ENCODE assay signal across 8 cellular contexts in genomic region chr1:116375884-116376733, GRCh38. TPM values are rescaled to one million over a fixed set of nuclear protein-coding genes. Genes with fewer than 3 reads are reported as not detected.
A peak's percentile ranks its signal among the peaks of the same experiment; 100 is the strongest.
DNase-seq lines count a peak whose midpoint lies in the region; ATAC-seq and TF ChIP-seq lines count a peak whose summit lies in the region.

No MANE protein-coding gene starts in this region.

- peak overlapping the region; percentile 86 for H3K4me2 ChIP-seq in hepatocyte

- H3K79me2 ChIP-seq in hepatocyte, result peaks cover 76% of the 10 kb centered on the region

- peaks cover 9% of the 10 kb centered on the region for H3K4me1 ChIP-seq in NT2/D1 (ENCODE audit: insufficient read depth, insufficient read length)
- peaks cover 58% of the 10 kb centered on the region for H3K4me1 ChIP-seq in hepatocyte (ENCODE audit: insufficient read depth)

- TF ChIP-seq CTCF in GM12865 (IDR thresholded peaks at IDR 0.05; ENCODE audit: insufficient read depth, low read depth, low read length, missing control alignments) (no peak), hepatocyte (IDR thresholded peaks at IDR 0.05; ENCODE audit: poor library complexity) (no peak)

- WGBS in hepatocyte (ENCODE audit: low lambda C conversion rate, missing lambda C conversion rate), result 29% methylated on average over 9 of the region's 9 CpGs

- H3K9ac ChIP-seq in NT2/D1 (ENCODE audit: insufficient read length, low read depth), result peak overlapping the region; percentile 92

- intact Hi-C loops in sciatic nerve (cut with DNase I), result no loop called here

- H3K27ac ChIP-seq in hepatocyte, result peak overlapping the region; percentile 99

- H3K9me3 ChIP-seq in NT2/D1 (ENCODE audit: insufficient read depth, low read length) (no peaks in the 10 kb centered on the region), hepatocyte (ENCODE audit: low read depth) (no peaks in the 10 kb centered on the region)

- no peak overlapping the region for H2AFZ ChIP-seq in hepatocyte

- H3K27me3 ChIP-seq in NT2/D1 (ENCODE audit: insufficient read depth, insufficient read length), result peaks cover 17% of the 10 kb centered on the region
- H3K27me3 ChIP-seq in hepatocyte, result no peaks in the 10 kb centered on the region

- peak; percentile 31 for ATAC-seq in sciatic nerve
- ATAC-seq in HG03457 (IDR thresholded peaks at IDR 0.05; ENCODE audit: unreplicated experiment), result no peak

- H3K9me2 ChIP-seq in hepatocyte (replicated peaks; ENCODE audit: insufficient read depth), result no peaks in the 10 kb centered on the region

- DNase-seq in GM12865 (ENCODE audit: low read depth) (peak; percentile 69), NT2/D1 (ENCODE audit: low read depth, low spot score) (peak; percentile 60), amniotic epithelial cell (ENCODE audit: low read depth) (peak; percentile 67), hepatocyte (ENCODE audit: low spot score) (peak; percentile 87), sciatic nerve (ENCODE audit: low spot score) (peak; percentile 74), UCSD-AML1 (lab: John Stamatoyannopoulos, UW; ENCODE audit: unreplicated experiment) (no peak), germinal center (ENCODE audit: low spot score) (no peak)

- peaks cover 55% of the 10 kb centered on the region for H4K20me1 ChIP-seq in hepatocyte (ENCODE audit: insufficient read depth, poor library complexity, severe bottlenecking)

- H3K36me3 ChIP-seq in NT2/D1 (ENCODE audit: insufficient read depth, insufficient read length, low read length) (peaks cover 39% of the 10 kb centered on the region), hepatocyte (replicated peaks; ENCODE audit: insufficient read depth, low read depth) (no peaks in the 10 kb centered on the region)

- H3K4me3 ChIP-seq in GM12865 (ENCODE audit: low read depth, low read length) (peak overlapping the region; percentile 96), NT2/D1 (ENCODE audit: insufficient read length, low read depth) (peak overlapping the region; percentile 25), hepatocyte (peak overlapping the region; percentile 97)

RNA-seq across cellular contexts. Expression of gene ATP1A1, which starts 3.1 kb away (rescaled TPM):
- total RNA-seq in hepatocyte, result 559 and 564 TPM in 2 replicates
- 412 and 415 TPM in 2 replicates for polyA plus RNA-seq in hepatocyte
- 251 TPM for total RNA-seq in sciatic nerve

Comparison
In these comparisons a context has a peak if more than half of its experiments do, and no peak if none do; other contexts are left out.
1. DNase-seq: peak in GM12865 (single experiment), NT2/D1 (single experiment), amniotic epithelial cell (single experiment), hepatocyte (single experiment) and sciatic nerve (single experiment); none in UCSD-AML1 (single experiment) and germinal center (single experiment).
2. H3K4me3 ChIP-seq: peak in every context shown above with its lines; median percentile 97 in hepatocyte; 96 in GM12865; 25 in NT2/D1.